Comparison of ENCODE assay signal across 29 cellular contexts in the genomic region with DNA sequence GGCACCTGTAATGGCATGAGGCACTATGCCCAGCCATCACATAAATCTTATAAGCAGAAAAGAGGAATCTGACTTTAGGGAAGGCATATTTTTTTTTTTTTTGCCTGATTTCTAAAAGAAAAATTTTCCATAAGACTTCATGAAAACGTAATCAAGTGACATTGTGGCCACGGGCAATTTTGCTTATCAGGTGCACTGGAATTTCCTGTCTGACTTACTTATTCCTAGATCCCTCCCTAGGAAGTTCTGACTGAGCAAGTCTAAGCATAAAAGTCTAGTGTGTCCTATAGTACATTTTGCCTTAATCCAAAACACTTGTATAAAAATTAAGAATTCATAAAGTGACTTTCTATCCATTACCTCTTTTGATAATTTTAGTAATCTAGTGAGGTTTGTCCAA. TPM values are rescaled to one million over a fixed set of nuclear protein-coding genes. Genes with fewer than 3 reads are reported as not detected.
A peak's percentile ranks its signal among the peaks of the same experiment; 100 is the strongest.
DNase-seq lines count a peak whose midpoint lies in the region; ATAC-seq, FAIRE-seq and TF ChIP-seq lines count a peak whose summit lies in the region.
"Had no signal": no experiment of that assay in that cellular context is flagged by ENCODE, and none has a peak within 500 bp of the region (broad histone marks: within the 10 kb centered on the region; RNA-seq: fewer than 3 reads in every experiment).

No MANE protein-coding gene starts in this region.

- CTCF ChIA-PET in PC-3 (lab: Charles Lee) (no interaction called here), HEK293T (lab: Yijun Ruan, JAX) (no interaction called here)

- TF ChIP-seq POLR2A in vagina (IDR thresholded peaks at IDR 0.05) = no peak

- peaks cover 54% of the 10 kb centered on the region for H3K79me2 ChIP-seq in PC-3 (ENCODE audit: low read length)
- H3K79me2 ChIP-seq: hepatocyte had no signal

- no TSS peak for BruUV-seq in PC-3 (replicated peaks; lab: Mats Ljungman, UMichigan)

- H3K36me3 ChIP-seq in PC-3 (ENCODE audit: low read depth, low read length) (peaks cover 68% of the 10 kb centered on the region), vagina (no peaks in the 10 kb centered on the region)
- H3K36me3 ChIP-seq: neutrophil had no signal

- peaks cover 26% of the 10 kb centered on the region for H3F3A ChIP-seq in PC-3 (ENCODE audit: low read length, unreplicated experiment)

- no peak overlapping the region for H3K4me3 ChIP-seq in PC-3 (ENCODE audit: low read length)
- no peak overlapping the region for H3K4me3 ChIP-seq in cardiac fibroblast (replicated peaks in 1 of 2; ENCODE audit: low read depth in 2 of 2, low read length in 2 of 2)
- no peak overlapping the region for H3K4me3 ChIP-seq in vagina
- H3K4me3 ChIP-seq: GM12878, hepatocyte, SK-N-MC had no signal

- peak; percentile 7 for ATAC-seq in PC-3
- no peak for ATAC-seq in GM18861 (IDR thresholded peaks at IDR 0.05; ENCODE audit: unreplicated experiment)
- ATAC-seq: activated CD4-positive, alpha-beta T cell treated with anti-CD3 and anti-CD28 coated beads for 36 hours; activated CD8-positive, alpha-beta T cell treated with anti-CD3 and anti-CD28 coated beads, Interleukin-2, amount 10 ng/mL, durations not matched to agents 7 days and 5 days; GM12878; left lobe of liver; sciatic nerve; stimulated activated memory B cell treated with anti-CD40 and anti-IgM and Interleukin-4, amounts not matched to agents 10 μg/mL and 1 μg/mL and 100 μg/mL, for 72 hours; T-helper 17 cell had no signal

- H3K27ac ChIP-seq in PC-3 (ENCODE audit: low read length) (peak overlapping the region; percentile 97), vagina (peak overlapping the region; percentile 13)
- H3K27ac ChIP-seq: hepatocyte, neutrophil, SK-N-MC had no signal

- H3K27me3 ChIP-seq in PC-3 (ENCODE audit: low read length) = no peaks in the 10 kb centered on the region
- H3K27me3 ChIP-seq in vagina = no peaks in the 10 kb centered on the region
- H3K27me3 ChIP-seq: hepatocyte, neutrophil had no signal

- FAIRE-seq in frontal cortex (lab: Jason Lieb, UNC) = peak; percentile 48
- FAIRE-seq: D721Med, GM12878, urothelium cell line had no signal

- no peaks in the 10 kb centered on the region for H3K9me2 ChIP-seq in PC-3 (replicated peaks; ENCODE audit: low read length)

- peaks cover 92% of the 10 kb centered on the region for H3K4me1 ChIP-seq in PC-3 (ENCODE audit: insufficient read depth, low read length)
- peaks cover 7% of the 10 kb centered on the region for H3K4me1 ChIP-seq in vagina

- no peaks in the 10 kb centered on the region for H4K20me1 ChIP-seq in PC-3 (ENCODE audit: low read length)

- POLR2A ChIA-PET in PC-3 (lab: Charles Lee; ENCODE audit: unreplicated experiment) = interaction anchor here (0.7 kb wide), 1 partner anchor 25 kb away, joined by 17 read pairs; no protein-coding TSS in a partner anchor
- POLR2A ChIA-PET in HEK293T (lab: Yijun Ruan, JAX) = no interaction called here

- H3K4me2 ChIP-seq in PC-3 (ENCODE audit: low read length) = peak overlapping the region; percentile 23
- H3K4me2 ChIP-seq: hepatocyte had no signal

- intact Hi-C loops in PC-3 (cut with micrococcal nuclease) (loop anchor here (2.0 to 10.0 kb wide), 2 partner anchors 59 to 1081 kb away; no protein-coding TSS in a partner anchor), vagina (cut with DNase I) (no loop called here)

- H3K9me3 ChIP-seq in PC-3 (ENCODE audit: low read length) (no peaks in the 10 kb centered on the region), vagina (no peaks in the 10 kb centered on the region)
- H3K9me3 ChIP-seq: neutrophil had no signal

- no peak overlapping the region for H2AFZ ChIP-seq in PC-3 (ENCODE audit: low read length)
- H2AFZ ChIP-seq: hepatocyte had no signal

- H3K9ac ChIP-seq in PC-3 (ENCODE audit: low read length) = peak overlapping the region; percentile 85

- TF ChIP-seq CTCF in PC-3 (conservative IDR thresholded peaks at IDR 0.05; ENCODE audit: low read depth, low read length) (no peak), cardiac fibroblast (IDR thresholded peaks at IDR 0.05; ENCODE audit: low read depth, low read length) (no peak), vagina (IDR thresholded peaks at IDR 0.05) (no peak)

- peak; percentile 83 for DNase-seq in PC-3
- peak; percentile 14 to 39 for DNase-seq in cardiac fibroblast (ENCODE audit: low read depth in 2 of 2)
- no peak for DNase-seq in frontal cortex (ENCODE audit: low spot score in 2 of 2)
- DNase-seq in vagina (ENCODE audit: extremely low spot score in 2 of 2) = no peak
- no peak for DNase-seq in activated naive CD4-positive, alpha-beta T cell treated with Interleukin-2 at 50 U/mL for 16 hours
- DNase-seq in HEK293T (ENCODE audit: extremely low spot score) = no peak
- DNase-seq: activated CD4-positive, alpha-beta T cell treated with anti-CD3 and anti-CD28 coated beads for 36 hours; activated CD8-positive, alpha-beta T cell treated with anti-CD3 and anti-CD28 coated beads, Interleukin-2, amount 10 ng/mL, durations not matched to agents 7 days and 5 days; anterior cingulate cortex; erythroblast; foreskin melanocyte; GOT3; mesendoderm; NCI-H1105 treated with DMSO at 0.1 percent for 48 hours; NCI-H2029; RPMI8226; stimulated activated CD4-positive, alpha-beta T cell treated with anti-CD3 and anti-CD28 coated beads, Interleukin-4, amount 100 ng/mL, for 4 hours; T-helper 17 cell had no signal

TF ChIP-seq in HEK293T, 16 proteins besides CTCF, POLR2A, EP300 and RAD21:
- TF ChIP-seq ZNF384 (IDR thresholded peaks at IDR 0.05) = no peak
- TF ChIP-seq NFRKB (IDR thresholded peaks at IDR 0.05) = no peak
- no peak for TF ChIP-seq CTBP1 (IDR thresholded peaks at IDR 0.05; ENCODE audit: borderline replicate concordance)
- no peak for TF ChIP-seq TARDBP (IDR thresholded peaks at IDR 0.05)
- no peak for TF ChIP-seq ARNT (IDR thresholded peaks at IDR 0.05)
- no peak for TF ChIP-seq FOXA1 (IDR thresholded peaks at IDR 0.05)
- no peak for TF ChIP-seq HDGF (IDR thresholded peaks at IDR 0.05; ENCODE audit: borderline replicate concordance)
- no peak for TF ChIP-seq LEF1 (IDR thresholded peaks at IDR 0.05; ENCODE audit: borderline replicate concordance)

RNA-seq across cellular contexts. Expression of gene C5orf46, which starts 12.5 kb away (rescaled TPM):
- total RNA-seq in PC-3 (2014; rRNA removed) = 59.9 and 78.7 TPM in 2 replicates
- total RNA-seq in frontal cortex = not detected
- not detected for total RNA-seq in vagina
- total RNA-seq: activated CD4-positive, alpha-beta T cell treated with anti-CD3 and anti-CD28 coated beads for 36 hours; activated CD8-positive, alpha-beta T cell treated with anti-CD3 and anti-CD28 coated beads, Interleukin-2, amount 10 ng/mL, durations not matched to agents 7 days and 5 days; GM12878; hepatocyte; left lobe of liver; progenitor cell of endocrine pancreas; sciatic nerve; T-helper 17 cell had no signal

RNA-seq across cellular contexts. Expression of gene SCGB3A2, which starts 15.3 kb away (rescaled TPM):
- total RNA-seq in PC-3 (2014; rRNA removed) (0.51 TPM in 1 of 2 replicates, not detected in the other), frontal cortex (not detected), vagina (not detected)
- total RNA-seq: activated CD4-positive, alpha-beta T cell treated with anti-CD3 and anti-CD28 coated beads for 36 hours; activated CD8-positive, alpha-beta T cell treated with anti-CD3 and anti-CD28 coated beads, Interleukin-2, amount 10 ng/mL, durations not matched to agents 7 days and 5 days; GM12878; left lobe of liver; progenitor cell of endocrine pancreas; T-helper 17 cell had no signal

Comparison
In these comparisons a context has a peak if more than half of its experiments do, and no peak if none do; other contexts are left out.
1. DNase-seq: peak in PC-3 (single experiment) and cardiac fibroblast (2 of 2); none in frontal cortex (0 of 2), vagina (0 of 2), activated naive CD4-positive, alpha-beta T cell treated with Interleukin-2 at 50 U/mL for 16 hours (single experiment) and HEK293T (single experiment).
2. RNA of gene C5orf46, which starts 12.5 kb away (total RNA-seq): 59.9 to 78.7 TPM in PC-3; not detected in frontal cortex (single experiment) and not detected in vagina (single experiment); every median in the first group is over 10 times any median in the second.